1 cellular context compared by ENCODE assay signal in genomic region chr20:2874456-2874855, GRCh38.
TF ChIP-seq lines count a peak whose summit lies in the region.

No MANE protein-coding gene starts in this region.

TF ChIP-seq in WTC11, 78 proteins besides CTCF, POLR2A, EP300 and RAD21 (continued from another document):
- no peak for TF ChIP-seq ZNF281 (CRISPR knock-in tag; IDR thresholded peaks at IDR 0.05)
- no peak for TF ChIP-seq SMAD4 (CRISPR knock-in tag; IDR thresholded peaks at IDR 0.05)
- TF ChIP-seq ETV6 (CRISPR knock-in tag; IDR thresholded peaks at IDR 0.05): no peak
- TF ChIP-seq ZNF416 (CRISPR knock-in tag; IDR thresholded peaks at IDR 0.05): no peak
- TF ChIP-seq, protein P1, sequence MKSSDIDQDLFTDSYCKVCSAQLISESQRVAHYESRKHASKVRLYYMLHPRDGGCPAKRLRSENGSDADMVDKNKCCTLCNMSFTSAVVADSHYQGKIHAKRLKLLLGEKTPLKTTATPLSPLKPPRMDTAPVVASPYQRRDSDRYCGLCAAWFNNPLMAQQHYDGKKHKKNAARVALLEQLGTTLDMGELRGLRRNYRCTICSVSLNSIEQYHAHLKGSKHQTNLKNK (CRISPR knock-in tag; IDR thresholded peaks at IDR 0.05): no peak
- no peak for TF ChIP-seq ZNF317 (CRISPR knock-in tag; IDR thresholded peaks at IDR 0.05; ENCODE audit: borderline replicate concordance, low read depth)
- TF ChIP-seq TEAD1 (CRISPR knock-in tag; IDR thresholded peaks at IDR 0.05): no peak
TF ChIP-seq in WTC11: peak in this region for 0.
